In genomic region chr4:55730143-55730931, GRCh38 we compare ENCODE assay signal across 18 cellular contexts.
"Had no signal": no experiment of that assay in that cellular context is flagged by ENCODE, and none has a peak within 500 bp of the region (broad histone marks: within the 10 kb centered on the region; RNA-seq: fewer than 3 reads in every experiment).

No MANE protein-coding gene starts in this region.

- H3K27ac Mint-ChIP-seq: endodermal cell; naive thymus-derived CD4-positive, alpha-beta T cell; stimulated activated naive B cell treated with anti-CD40 and anti-IgM and Interleukin-4, amounts not matched to agents 10 μg/mL and 1 μg/mL and 100 μg/mL, for 72 hours had no signal

- H3K4me3 ChIP-seq: coronary artery, stomach, uterus had no signal

- H3K4me1 ChIP-seq: stomach, uterus had no signal

- H3K4me1 Mint-ChIP-seq: endodermal cell; naive thymus-derived CD4-positive, alpha-beta T cell; stimulated activated naive B cell treated with anti-CD40 and anti-IgM and Interleukin-4, amounts not matched to agents 10 μg/mL and 1 μg/mL and 100 μg/mL, for 72 hours had no signal

- H3K27ac ChIP-seq: coronary artery, stomach, uterus had no signal

- H3K9me3 ChIP-seq: stomach, uterus had no signal

- H3K9me3 Mint-ChIP-seq: endodermal cell; naive thymus-derived CD4-positive, alpha-beta T cell had no signal

- DNase-seq: effector CD4-positive, alpha-beta T cell; endodermal cell; foreskin melanocyte; head of caudate nucleus; hippocampal formation; mammary epithelial cell; naive thymus-derived CD4-positive, alpha-beta T cell; posterior cingulate gyrus; stimulated activated CD4-positive, alpha-beta T cell treated with anti-CD3 and anti-CD28 coated beads, Interleukin-2, amount 100 ng/mL, for 24 hours; stimulated activated CD4-positive, alpha-beta T cell treated with anti-CD3 and anti-CD28 coated beads, Interleukin-4, amount 100 ng/mL, for 4 hours; stimulated activated naive B cell treated with anti-CD40 and anti-IgM and Interleukin-4, amounts not matched to agents 10 μg/mL and 1 μg/mL and 100 μg/mL, for 72 hours; stomach; substantia nigra; trophoblast cell; uterus had no signal

- H3K36me3 Mint-ChIP-seq: naive thymus-derived CD4-positive, alpha-beta T cell; stimulated activated naive B cell treated with anti-CD40 and anti-IgM and Interleukin-4, amounts not matched to agents 10 μg/mL and 1 μg/mL and 100 μg/mL, for 72 hours had no signal

- H3K4me3 Mint-ChIP-seq: endodermal cell; naive thymus-derived CD4-positive, alpha-beta T cell; stimulated activated naive B cell treated with anti-CD40 and anti-IgM and Interleukin-4, amounts not matched to agents 10 μg/mL and 1 μg/mL and 100 μg/mL, for 72 hours had no signal

- ATAC-seq: left lobe of liver; naive thymus-derived CD4-positive, alpha-beta T cell; sciatic nerve; stimulated activated naive B cell treated with anti-CD40 and anti-IgM and Interleukin-4, amounts not matched to agents 10 μg/mL and 1 μg/mL and 100 μg/mL, for 72 hours had no signal

- H3K27me3 ChIP-seq: stomach, uterus had no signal

- H3K36me3 ChIP-seq: stomach, uterus had no signal
